In genomic region chr5:177447066-177447610, GRCh38 we compare ENCODE assay signal across 8 cellular contexts. TPM values are rescaled to one million over a fixed set of nuclear protein-coding genes. Genes with fewer than 3 reads are reported as not detected.
DNase-seq lines count a peak whose midpoint lies in the region; ATAC-seq and TF ChIP-seq lines count a peak whose summit lies in the region.

No MANE protein-coding gene starts in this region.

- peaks cover 12% of the 10 kb centered on the region for H3K4me1 Mint-ChIP-seq in endothelial cell (ENCODE audit: unreplicated experiment)

- CTCF ChIA-PET in A673 (lab: Charles Lee) = interaction anchor here (0.7 kb wide), 1 partner anchor 64 kb away, joined by 3 read pairs; no protein-coding TSS in a partner anchor

- peaks cover 7% of the 10 kb centered on the region for H3K36me3 Mint-ChIP-seq in endothelial cell (ENCODE audit: low read depth, unreplicated experiment)

- H3K27ac ChIP-seq in A673 (ENCODE audit: low read depth, low read length, poor library complexity, severe bottlenecking) (no peak overlapping the region), temporal lobe (ENCODE audit: low read depth, low read length) (peak overlapping the region; percentile 89)

- H3K27ac Mint-ChIP-seq in endothelial cell (ENCODE audit: unreplicated experiment) = no peak overlapping the region

- intact Hi-C loops in A673 (cut with micrococcal nuclease; ENCODE audit: unreplicated experiment) = no loop called here

- no peaks in the 10 kb centered on the region for H3K9me3 Mint-ChIP-seq in endothelial cell (ENCODE audit: unreplicated experiment)

- TF ChIP-seq CTCF in A673 (conservative IDR thresholded peaks at IDR 0.05; ENCODE audit: low read depth, low read length) (no peak), endothelial cell (IDR thresholded peaks at IDR 0.05; ENCODE audit: unreplicated experiment) (no peak)

- BruUV-seq in A673 (replicated peaks; lab: Mats Ljungman, UMichigan) = no TSS peak

- H3K4me1 ChIP-seq in A673 (ENCODE audit: insufficient read depth, low read length, poor library complexity, severe bottlenecking) = peaks cover 4% of the 10 kb centered on the region

- peak; percentile 52 for DNase-seq in A673 (ENCODE audit: low spot score)
- DNase-seq in NCI-H2227 treated with DMSO at 0.1 percent for 48 hours (lab: John Stamatoyannopoulos, UW) = peak; percentile 25
- peak; percentile 83 for DNase-seq in activated CD8-positive, alpha-beta memory T cell treated with anti-CD3 and anti-CD28 coated beads for 24 hours
- DNase-seq in endothelial cell (ENCODE audit: low spot score) = peak; percentile 53
- peak; percentile 45 for DNase-seq in mucosa of gallbladder (ENCODE audit: low spot score)

- H3K4me3 ChIP-seq in A673 (ENCODE audit: low read depth, low read length, poor library complexity, severe bottlenecking) = peak overlapping the region; percentile 66

- no peaks in the 10 kb centered on the region for H3K36me3 ChIP-seq in A673 (ENCODE audit: insufficient read depth, low read length, poor library complexity, severe bottlenecking)

- H3K4me3 Mint-ChIP-seq in endothelial cell (ENCODE audit: unreplicated experiment) = no peak overlapping the region

- peak; percentile 35 for ATAC-seq in GM18511 (IDR thresholded peaks at IDR 0.05; ENCODE audit: unreplicated experiment)
- peak; percentile 12 for ATAC-seq in HG03025 (IDR thresholded peaks at IDR 0.05; ENCODE audit: low FRiP score, unreplicated experiment)

- H3K27me3 Mint-ChIP-seq in endothelial cell (ENCODE audit: unreplicated experiment) = peaks cover 29% of the 10 kb centered on the region

- H3K27me3 ChIP-seq in A673 (replicated peaks; ENCODE audit: insufficient read depth, low read depth, low read length, poor library complexity) = no peaks in the 10 kb centered on the region

- H3K9me3 ChIP-seq in A673 (ENCODE audit: low read depth, low read length, poor library complexity, severe bottlenecking) = no peaks in the 10 kb centered on the region

- POLR2A ChIA-PET in A673 (lab: Charles Lee; ENCODE audit: low non-redundant PET) = no interaction called here

RNA-seq across cellular contexts. Expression of gene PRR7, which starts 0.5 kb away (rescaled TPM):
- total RNA-seq in A673 (2021) (3.0 and 5.3 TPM in 2 replicates), endothelial cell (ENCODE audit: unreplicated experiment) (0.97 TPM), mucosa of gallbladder (7.8 TPM), temporal lobe (8.9 TPM)

RNA-seq across cellular contexts. Expression of gene GRK6, which starts 20.7 kb away (rescaled TPM):
- 32.1 and 38.1 TPM in 2 replicates for total RNA-seq in A673 (2021)
- total RNA-seq in endothelial cell (ENCODE audit: unreplicated experiment) = 33.1 TPM
- total RNA-seq in mucosa of gallbladder = 39.5 TPM
- 16.0 TPM for total RNA-seq in temporal lobe

RNA-seq across cellular contexts. Expression of gene DBN1, which starts 26.3 kb away (rescaled TPM):
- 271 and 286 TPM in 2 replicates for total RNA-seq in A673 (2021)
- 315 TPM for total RNA-seq in endothelial cell (ENCODE audit: unreplicated experiment)
- total RNA-seq in mucosa of gallbladder = 89.0 TPM
- 134 TPM for total RNA-seq in temporal lobe

RNA-seq across cellular contexts. Expression of gene F12, which starts 37.8 kb away (rescaled TPM):
- 0.81 TPM in 1 of 2 replicates, not detected in the other for total RNA-seq in A673 (2021)
- total RNA-seq in endothelial cell (ENCODE audit: unreplicated experiment) = 1.4 TPM
- total RNA-seq in mucosa of gallbladder = 15.3 TPM
- total RNA-seq in temporal lobe = 2.7 TPM

RNA-seq across cellular contexts. Expression of gene PFN3, which starts 46.7 kb away (rescaled TPM):
- not detected in 2 replicates for total RNA-seq in A673 (2021)
- total RNA-seq in endothelial cell (ENCODE audit: unreplicated experiment) = not detected
- total RNA-seq in mucosa of gallbladder = not detected
- total RNA-seq in temporal lobe = 0.74 TPM

Comparison
In these comparisons a context has a peak if more than half of its experiments do, and no peak if none do; other contexts are left out.
1. DNase-seq: peak in every context shown above with its lines; median percentile 83 in activated CD8-positive, alpha-beta memory T cell treated with anti-CD3 and anti-CD28 coated beads for 24 hours; 53 in endothelial cell; 52 in A673; 45 in mucosa of gallbladder; 25 in NCI-H2227 treated with DMSO at 0.1 percent for 48 hours.